Comparison of ENCODE assay signal across 8 cellular contexts in genomic region chr3:49021213-49021812, GRCh38. TPM values are rescaled to one million over a fixed set of nuclear protein-coding genes. Genes with fewer than 3 reads are reported as not detected.
DNase-seq lines count a peak whose midpoint lies in the region; ATAC-seq and TF ChIP-seq lines count a peak whose summit lies in the region.

No MANE protein-coding gene starts in this region.

- WGBS in spleen, 5 donors, result 0 to 2% (median 0%) methylated on average over 12 to 60 of the region's 60 CpGs

- H3K4me1 ChIP-seq in spleen, result peaks cover 32 to 90% (median 68%) of the 10 kb centered on the region in 6 donors

- peaks cover 59% of the 10 kb centered on the region for H3K4me1 Mint-ChIP-seq in activated B cell treated with CpG ODN at 0.5 μM for 24 hours

- H3K36me3 Mint-ChIP-seq in activated B cell treated with CpG ODN at 0.5 μM for 24 hours (ENCODE audit: low read depth), result peaks cover 44% of the 10 kb centered on the region

- TF ChIP-seq POLR2A in spleen (IDR thresholded peaks at IDR 0.05), result peak; percentile 90 to 99 (median 92)

- TF ChIP-seq CTCF in AG09309 (IDR thresholded peaks at IDR 0.05; ENCODE audit: control insufficient read depth, insufficient read depth, low read depth, low read length, missing control alignments) (no peak), activated B cell treated with CpG ODN at 0.5 μM for 24 hours (IDR thresholded peaks at IDR 0.05) (no peak), spleen (IDR thresholded peaks at IDR 0.05 in 8 of 11, conservative IDR thresholded peaks at IDR 0.05 in 3 of 11) (no peak)

- POLR2A ChIA-PET in activated B cell treated with CpG ODN at 0.5 μM for 24 hours (lab: Charles Lee), result interaction anchor here (0.6 to 14.9 kb wide), 30 partner anchors 8 to 919 kb away, joined by 3 to 372 read pairs (median 4); partner anchors contain the start of genes ARIH2, DAG1, IMPDH2 and IP6K2

- H3K36me3 ChIP-seq in spleen, result peaks cover 0 to 45% (median 33%) of the 10 kb centered on the region in 6 donors

- peak overlapping the region; percentile 97 for H3K27ac Mint-ChIP-seq in activated B cell treated with CpG ODN at 0.5 μM for 24 hours

- peak overlapping the region; percentile 94 for H3K4me3 Mint-ChIP-seq in activated B cell treated with CpG ODN at 0.5 μM for 24 hours

- CTCF ChIA-PET in activated B cell treated with CpG ODN at 0.5 μM for 24 hours (lab: Charles Lee), result interaction anchor here (1.2 to 3.6 kb wide), 8 partner anchors 8 to 73 kb away, joined by 3 to 30 read pairs (median 6); partner anchors contain the start of genes IMPDH2, P4HTM, QRICH1 and WDR6

- no peaks in the 10 kb centered on the region for H3K27me3 Mint-ChIP-seq in activated B cell treated with CpG ODN at 0.5 μM for 24 hours

- no peaks in the 10 kb centered on the region for H3K27me3 ChIP-seq in spleen (replicated peaks in 1 of 7)

- intact Hi-C loops in activated B cell treated with CpG ODN at 0.5 μM for 24 hours (cut with micrococcal nuclease), result loop anchor here (1.0 to 10.0 kb wide), 10 partner anchors 8 to 1273 kb away; partner anchors contain the start of genes ARIH2, DAG1, HYAL3 and IFRD2
- intact Hi-C loops in spleen (cut with DNase I; ENCODE audit: low total_unique reads), result loop anchor here (10.0 kb wide), 1 partner anchor 83 kb away; the partner anchor contains the start of gene QARS1

- ATAC-seq in GM19023 (IDR thresholded peaks at IDR 0.05; ENCODE audit: unreplicated experiment) (peak; percentile 51), HG03196 (IDR thresholded peaks at IDR 0.05; ENCODE audit: unreplicated experiment) (peak; percentile 41), activated B cell treated with CpG ODN at 0.5 μM for 24 hours (ENCODE audit: low read depth) (peak; percentile 69)

- DNase-seq in AG09309 (ENCODE audit: low read depth) (peak; percentile 88), NCI-H226 (peak; percentile 96), activated B cell treated with CpG ODN at 0.5 μM for 24 hours (peak; percentile 98), caudate nucleus (lab: John Stamatoyannopoulos, UW) (peak in 60 of 61 donors; percentile 74 to 98 (median 94)), inferior parietal cortex (ENCODE audit: extremely low spot score) (peak; percentile 98), spleen (peak; percentile 100)

- H3K9me3 Mint-ChIP-seq in activated B cell treated with CpG ODN at 0.5 μM for 24 hours, result no peaks in the 10 kb centered on the region

- H3K4me3 ChIP-seq in AG09309 (ENCODE audit: control insufficient read depth, low read depth, low read length) (peak overlapping the region; percentile 76), spleen (peak overlapping the region; percentile 67 to 96 (median 88))

- H3K27ac ChIP-seq in caudate nucleus (ENCODE audit: low read depth, low read length) (peak overlapping the region; percentile 93), spleen (peak overlapping the region; percentile 98 to 100 (median 100))

- H3K9me3 ChIP-seq in spleen, result no peaks in the 10 kb centered on the region

RNA-seq across cellular contexts. Expression of gene NDUFAF3, which starts 0.6 kb away (rescaled TPM):
- 86.3 and 86.5 TPM in 2 replicates for total RNA-seq in activated B cell treated with CpG ODN at 0.5 μM for 24 hours
- total RNA-seq in spleen, result 10 to 100 TPM; 63.8 to 98.5 (median 80.1) TPM
- polyA plus RNA-seq in spleen, result 10 to 100 TPM; 69.1 to 88.4 (median 77.4) TPM

RNA-seq across cellular contexts. Expression of gene DALRD3, which starts 2.9 kb away (rescaled TPM):
- 36.7 and 38.3 TPM in 2 replicates for total RNA-seq in activated B cell treated with CpG ODN at 0.5 μM for 24 hours
- total RNA-seq in spleen, result 10 to 100 TPM; 16.4 to 27.5 (median 22.3) TPM
- polyA plus RNA-seq in spleen, result 10 to 100 TPM; 28.5 to 32.0 (median 30.1) TPM

RNA-seq across cellular contexts. Expression of gene IMPDH2, which starts 7.9 kb away (rescaled TPM):
- total RNA-seq in activated B cell treated with CpG ODN at 0.5 μM for 24 hours (387 and 414 TPM in 2 replicates), spleen (100 to 1,000 TPM in 2 of 7 donors, 10 to 100 TPM in 5; 84.4 to 104 (median 90.8) TPM)
- 100 to 1,000 TPM in 2 of 3 donors, 10 to 100 TPM in 1; 99.2 to 127 (median 102) TPM for polyA plus RNA-seq in spleen

RNA-seq across cellular contexts. Expression of gene WDR6, which starts 14.1 kb away (rescaled TPM):
- 205 and 250 TPM in 2 replicates for total RNA-seq in activated B cell treated with CpG ODN at 0.5 μM for 24 hours
- 100 to 1,000 TPM; 109 to 171 (median 141) TPM for total RNA-seq in spleen
- 100 to 1,000 TPM in 2 of 3 donors, 10 to 100 TPM in 1; 96.9 to 169 (median 161) TPM for polyA plus RNA-seq in spleen

RNA-seq across cellular contexts. Expression of gene P4HTM, which starts 31.3 kb away (rescaled TPM):
- 26.0 and 34.4 TPM in 2 replicates for total RNA-seq in activated B cell treated with CpG ODN at 0.5 μM for 24 hours
- total RNA-seq in spleen, result 10 to 100 TPM; 27.3 to 49.3 (median 32.6) TPM
- 10 to 100 TPM; 20.8 to 37.2 (median 25.7) TPM for polyA plus RNA-seq in spleen

Comparison
In these comparisons a context has a peak if more than half of its experiments do, and no peak if none do; other contexts are left out.
1. Peak in every context shown above with its lines: DNase-seq, ATAC-seq, H3K4me3 ChIP-seq and H3K27ac ChIP-seq.